ENCODE assay signal across 8 cellular contexts in the genomic region with DNA sequence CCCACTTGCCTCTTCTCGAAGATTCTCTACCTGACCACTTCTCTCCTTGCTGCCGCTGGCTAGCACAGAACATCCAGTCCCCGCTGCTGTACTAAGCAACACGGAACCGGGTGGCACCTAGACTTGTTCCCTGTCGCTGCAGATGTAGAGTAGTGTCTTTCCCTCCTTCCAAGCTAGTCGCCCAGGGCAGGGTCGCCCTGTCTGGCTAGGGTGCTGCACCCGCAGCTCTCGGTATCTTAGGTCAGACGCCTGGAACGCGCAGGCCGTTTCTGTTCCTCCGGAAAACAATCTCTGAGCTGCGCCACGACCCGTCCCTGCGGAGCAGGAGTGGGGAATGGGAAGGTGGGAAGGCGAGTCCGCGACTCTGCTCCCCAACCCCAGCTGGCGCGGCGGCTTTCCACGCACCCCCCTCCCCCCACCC. TPM values are rescaled to one million over a fixed set of nuclear protein-coding genes. Genes with fewer than 3 reads are reported as not detected.
DNase-seq lines count a peak whose midpoint lies in the region; ATAC-seq, FAIRE-seq and TF ChIP-seq lines count a peak whose summit lies in the region.

No MANE protein-coding gene starts in this region.

- no peaks in the 10 kb centered on the region for H3K9me3 ChIP-seq in MM.1S (replicated peaks; ENCODE audit: insufficient read depth, low read length)
- no peaks in the 10 kb centered on the region for H3K9me3 ChIP-seq in lung (ENCODE audit: control insufficient read depth in 2 of 2, insufficient read depth in 1 of 2, low read length in 1 of 2)
- no peaks in the 10 kb centered on the region for H3K9me3 ChIP-seq in thymus (ENCODE audit: control insufficient read depth)

- peak overlapping the region; percentile 96 for H2AFZ ChIP-seq in MM.1S (ENCODE audit: low read length)

- peaks cover 33% of the 10 kb centered on the region for H3K27me3 ChIP-seq in MM.1S (replicated peaks; ENCODE audit: insufficient read depth, low read length)
- H3K27me3 ChIP-seq in bronchial epithelial cell (ENCODE audit: control insufficient read depth, insufficient read depth, low read length) = no peaks in the 10 kb centered on the region
- no peaks in the 10 kb centered on the region for H3K27me3 ChIP-seq in lung (ENCODE audit: control insufficient read depth, insufficient read depth)
- peaks cover 20% of the 10 kb centered on the region for H3K27me3 ChIP-seq in thymus (ENCODE audit: control insufficient read depth, insufficient read depth)

- H3K4me3 ChIP-seq in MM.1S (ENCODE audit: low read length) = peak overlapping the region; percentile 87
- H3K4me3 ChIP-seq in bronchial epithelial cell (ENCODE audit: low read depth, low read length) = peak overlapping the region; percentile 90
- H3K4me3 ChIP-seq in lung = peak overlapping the region; percentile 79
- peak overlapping the region; percentile 63 for H3K4me3 ChIP-seq in thymus (ENCODE audit: low read length)

- FAIRE-seq in bronchial epithelial cell (lab: Jason Lieb, UNC) = no peak

- 1 to 2% methylated on average over 26 of the region's 26 CpGs for WGBS in lung, 2 donors
- WGBS in thymus = 3% methylated on average over 26 of the region's 26 CpGs

- peak overlapping the region; percentile 93 for H3K4me2 ChIP-seq in MM.1S (ENCODE audit: low read depth, low read length)

- DNase-seq in ELF-1 (ENCODE audit: low read depth, low spot score) = peak; percentile 40
- no peak for DNase-seq in MM.1S
- no peak for DNase-seq in bronchial epithelial cell (ENCODE audit: low read depth)
- no peak for DNase-seq in lung (ENCODE audit: low spot score)
- DNase-seq in ACHN = no peak

- H3K36me3 ChIP-seq in MM.1S (replicated peaks; ENCODE audit: insufficient read depth, low read length) (no peaks in the 10 kb centered on the region), bronchial epithelial cell (ENCODE audit: control insufficient read depth, insufficient read depth, low read length) (peaks cover 15% of the 10 kb centered on the region), lung (ENCODE audit: control insufficient read depth in 2 of 2, insufficient read depth in 2 of 2, low read length in 2 of 2) (no peaks in the 10 kb centered on the region), thymus (ENCODE audit: control insufficient read depth, insufficient read depth) (no peaks in the 10 kb centered on the region)

- in situ Hi-C loops in ACHN (cut with HindIII; ENCODE audit: low pct_ligation_motif_present, low pct_unique_long_range_greater_than_20kb, low sequenced_read_pairs) = no loop called here

- peak; percentile 4 for ATAC-seq in lung (ENCODE audit: insufficient read depth, low FRiP score)
- no peak for ATAC-seq in GM19324 (IDR thresholded peaks at IDR 0.05; ENCODE audit: low FRiP score, unreplicated experiment)
- no peak for ATAC-seq in HG03097 (IDR thresholded peaks at IDR 0.05; ENCODE audit: low FRiP score, unreplicated experiment)

- H3K27ac ChIP-seq in MM.1S (ENCODE audit: low read length) (no peak overlapping the region), lung (ENCODE audit: low read depth in 1 of 2, low read length in 1 of 2) (peak overlapping the region; percentile 89 to 96), thymus (ENCODE audit: low read depth) (peak overlapping the region; percentile 83)

- no peaks in the 10 kb centered on the region for H3K9me2 ChIP-seq in MM.1S (replicated peaks; ENCODE audit: insufficient read depth, low read length)

- H3K9ac ChIP-seq in MM.1S (ENCODE audit: low read length) = peak overlapping the region; percentile 39; the same call in 1 of the 2 replicates

- no peaks in the 10 kb centered on the region for H4K20me1 ChIP-seq in MM.1S (ENCODE audit: insufficient read depth, low read length)

- no peaks in the 10 kb centered on the region for H3K79me2 ChIP-seq in MM.1S (ENCODE audit: low read length)

- TF ChIP-seq CTCF in MM.1S (IDR thresholded peaks at IDR 0.05; ENCODE audit: low read length) = no peak
- TF ChIP-seq CTCF in bronchial epithelial cell (IDR thresholded peaks at IDR 0.05; ENCODE audit: insufficient read depth, low read length, severe bottlenecking) = no peak
- TF ChIP-seq CTCF in lung (IDR thresholded peaks at IDR 0.05; ENCODE audit: control extremely low read depth, extremely low read depth) = no peak

- no peaks in the 10 kb centered on the region for H3F3A ChIP-seq in MM.1S (ENCODE audit: insufficient read depth, low read length)

- no peaks in the 10 kb centered on the region for H3K4me1 ChIP-seq in MM.1S (ENCODE audit: low read length)
- H3K4me1 ChIP-seq in lung (ENCODE audit: control insufficient read depth in 2 of 2, insufficient read depth in 2 of 2, low read length in 2 of 2) = peaks cover 4 to 32% of the 10 kb centered on the region in 2 donors
- no peaks in the 10 kb centered on the region for H3K4me1 ChIP-seq in thymus (ENCODE audit: control insufficient read depth, insufficient read depth, low read length)

RNA-seq across cellular contexts. Expression of a gene that starts 0.8 kb away (rescaled TPM):
- total RNA-seq in bronchial epithelial cell (15.0 and 19.8 TPM in 2 replicates), lung (10 to 100 TPM; 16.7 to 23.5 TPM)
- polyA plus RNA-seq in lung (10 to 100 TPM; 13.6 to 19.3 TPM), thymus (11.3 TPM)

RNA-seq across cellular contexts. Expression of a gene that starts 6.9 kb away (rescaled TPM):
- total RNA-seq in bronchial epithelial cell = 95.0 and 215 TPM in 2 replicates
- 10 to 100 TPM; 34.2 to 66.8 TPM for total RNA-seq in lung
- polyA plus RNA-seq in lung = 10 to 100 TPM; 73.4 to 78.4 TPM
- 97.3 TPM for polyA plus RNA-seq in thymus

RNA-seq across cellular contexts. Expression of a gene that starts 21.4 kb away (rescaled TPM):
- 16.1 and 18.8 TPM in 2 replicates for total RNA-seq in bronchial epithelial cell
- 10 to 100 TPM; 19.1 to 22.9 TPM for total RNA-seq in lung
- 10 to 100 TPM; 19.3 to 24.6 TPM for polyA plus RNA-seq in lung
- 22.2 TPM for polyA plus RNA-seq in thymus
